In genomic region chr20:62115800-62116407, GRCh38 we compare ENCODE assay signal across 1 cellular context.
TF ChIP-seq lines count a peak whose summit lies in the region.
"Not testable (repeated sequence)": the region's sequence is repeated elsewhere in the genome, so short reads cannot be mapped to it uniquely, and the experiment has no call there.

No MANE protein-coding gene starts in this region.

TF ChIP-seq in HepG2, 621 proteins besides CTCF, POLR2A, EP300 and RAD21 (continued from another document and continues in another):
- TF ChIP-seq, protein P1, sequence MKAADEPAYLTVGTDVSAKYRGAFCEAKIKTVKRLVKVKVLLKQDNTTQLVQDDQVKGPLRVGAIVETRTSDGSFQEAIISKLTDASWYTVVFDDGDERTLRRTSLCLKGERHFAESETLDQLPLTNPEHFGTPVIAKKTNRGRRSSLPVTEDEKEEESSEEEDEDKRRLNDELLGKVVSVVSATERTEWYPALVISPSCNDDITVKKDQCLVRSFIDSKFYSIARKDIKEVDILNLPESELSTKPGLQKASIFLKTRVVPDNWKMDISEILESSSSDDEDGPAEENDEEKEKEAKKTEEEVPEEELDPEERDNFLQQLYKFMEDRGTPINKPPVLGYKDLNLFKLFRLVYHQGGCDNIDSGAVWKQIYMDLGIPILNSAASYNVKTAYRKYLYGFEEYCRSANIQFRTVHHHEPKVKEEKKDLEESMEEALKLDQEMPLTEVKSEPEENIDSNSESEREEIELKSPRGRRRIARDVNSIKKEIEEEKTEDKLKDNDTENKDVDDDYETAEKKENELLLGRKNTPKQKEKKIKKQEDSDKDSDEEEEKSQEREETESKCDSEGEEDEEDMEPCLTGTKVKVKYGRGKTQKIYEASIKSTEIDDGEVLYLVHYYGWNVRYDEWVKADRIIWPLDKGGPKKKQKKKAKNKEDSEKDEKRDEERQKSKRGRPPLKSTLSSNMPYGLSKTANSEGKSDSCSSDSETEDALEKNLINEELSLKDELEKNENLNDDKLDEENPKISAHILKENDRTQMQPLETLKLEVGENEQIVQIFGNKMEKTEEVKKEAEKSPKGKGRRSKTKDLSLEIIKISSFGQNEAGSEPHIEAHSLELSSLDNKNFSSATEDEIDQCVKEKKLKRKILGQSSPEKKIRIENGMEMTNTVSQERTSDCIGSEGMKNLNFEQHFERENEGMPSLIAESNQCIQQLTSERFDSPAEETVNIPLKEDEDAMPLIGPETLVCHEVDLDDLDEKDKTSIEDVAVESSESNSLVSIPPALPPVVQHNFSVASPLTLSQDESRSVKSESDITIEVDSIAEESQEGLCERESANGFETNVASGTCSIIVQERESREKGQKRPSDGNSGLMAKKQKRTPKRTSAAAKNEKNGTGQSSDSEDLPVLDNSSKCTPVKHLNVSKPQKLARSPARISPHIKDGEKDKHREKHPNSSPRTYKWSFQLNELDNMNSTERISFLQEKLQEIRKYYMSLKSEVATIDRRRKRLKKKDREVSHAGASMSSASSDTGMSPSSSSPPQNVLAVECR (CRISPR knock-in tag; IDR thresholded peaks at IDR 0.05; ENCODE audit: borderline replicate concordance) = peak; percentile 38; the same call in 1 of the 2 replicates
- peak; percentile 82 for TF ChIP-seq ZNF629 (CRISPR knock-in tag; conservative IDR thresholded peaks at IDR 0.05)
- peak; percentile 51; the same call in 1 of the 2 replicates for TF ChIP-seq BORCS8-MEF2B (CRISPR knock-in tag; IDR thresholded peaks at IDR 0.05)
- TF ChIP-seq, protein P2, sequence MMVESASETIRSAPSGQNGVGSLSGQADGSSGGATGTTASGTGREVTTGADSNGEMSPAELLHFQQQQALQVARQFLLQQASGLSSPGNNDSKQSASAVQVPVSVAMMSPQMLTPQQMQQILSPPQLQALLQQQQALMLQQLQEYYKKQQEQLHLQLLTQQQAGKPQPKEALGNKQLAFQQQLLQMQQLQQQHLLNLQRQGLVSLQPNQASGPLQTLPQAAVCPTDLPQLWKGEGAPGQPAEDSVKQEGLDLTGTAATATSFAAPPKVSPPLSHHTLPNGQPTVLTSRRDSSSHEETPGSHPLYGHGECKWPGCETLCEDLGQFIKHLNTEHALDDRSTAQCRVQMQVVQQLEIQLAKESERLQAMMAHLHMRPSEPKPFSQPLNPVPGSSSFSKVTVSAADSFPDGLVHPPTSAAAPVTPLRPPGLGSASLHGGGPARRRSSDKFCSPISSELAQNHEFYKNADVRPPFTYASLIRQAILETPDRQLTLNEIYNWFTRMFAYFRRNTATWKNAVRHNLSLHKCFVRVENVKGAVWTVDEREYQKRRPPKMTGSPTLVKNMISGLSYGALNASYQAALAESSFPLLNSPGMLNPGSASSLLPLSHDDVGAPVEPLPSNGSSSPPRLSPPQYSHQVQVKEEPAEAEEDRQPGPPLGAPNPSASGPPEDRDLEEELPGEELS (CRISPR knock-in tag; IDR thresholded peaks at IDR 0.05) = peak; percentile 54; the same call in 1 of the 2 replicates
- peak; percentile 68 for TF ChIP-seq MED1 (CRISPR knock-in tag; IDR thresholded peaks at IDR 0.05)
- peak; percentile 74 for TF ChIP-seq NR2F6 (IDR thresholded peaks at IDR 0.05)
- peak; percentile 86 for TF ChIP-seq NR2F6 (CRISPR knock-in tag; IDR thresholded peaks at IDR 0.05)
- TF ChIP-seq FOSL2 (CRISPR knock-in tag; IDR thresholded peaks at IDR 0.05) = peak; percentile 73
- TF ChIP-seq FOXA3 (CRISPR knock-in tag; IDR thresholded peaks at IDR 0.05) = peak; percentile 90
- 0 out of 2 replicates have a peak, but pooled peaks have one; percentile 34 for TF ChIP-seq MIXL1 (CRISPR knock-in tag; IDR thresholded peaks at IDR 0.05)
- peak; percentile 70; the same call in 1 of the 2 replicates for TF ChIP-seq GATAD2A (CRISPR knock-in tag; IDR thresholded peaks at IDR 0.05)
- peak; percentile 28; the same call in 1 of the 2 replicates for TF ChIP-seq THAP11 (CRISPR knock-in tag; IDR thresholded peaks at IDR 0.05)
- TF ChIP-seq GABPB1 (CRISPR knock-in tag; IDR thresholded peaks at IDR 0.05) = 0 out of 2 replicates have a peak, but pooled peaks have one; percentile 25
- peak; percentile 61; the same call in 1 of the 2 replicates for TF ChIP-seq PHF21A (CRISPR knock-in tag; IDR thresholded peaks at IDR 0.05)
- peak; percentile 52; the same call in 1 of the 2 replicates for TF ChIP-seq TBX2 (CRISPR knock-in tag; IDR thresholded peaks at IDR 0.05; ENCODE audit: borderline replicate concordance)
- TF ChIP-seq, protein P3, sequence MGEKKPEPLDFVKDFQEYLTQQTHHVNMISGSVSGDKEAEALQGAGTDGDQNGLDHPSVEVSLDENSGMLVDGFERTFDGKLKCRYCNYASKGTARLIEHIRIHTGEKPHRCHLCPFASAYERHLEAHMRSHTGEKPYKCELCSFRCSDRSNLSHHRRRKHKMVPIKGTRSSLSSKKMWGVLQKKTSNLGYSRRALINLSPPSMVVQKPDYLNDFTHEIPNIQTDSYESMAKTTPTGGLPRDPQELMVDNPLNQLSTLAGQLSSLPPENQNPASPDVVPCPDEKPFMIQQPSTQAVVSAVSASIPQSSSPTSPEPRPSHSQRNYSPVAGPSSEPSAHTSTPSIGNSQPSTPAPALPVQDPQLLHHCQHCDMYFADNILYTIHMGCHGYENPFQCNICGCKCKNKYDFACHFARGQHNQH (CRISPR knock-in tag; IDR thresholded peaks at IDR 0.05) = peak; percentile 45; the same call in 1 of the 2 replicates
- peak; percentile 56; the same call in 1 of the 2 replicates for TF ChIP-seq KDM2A (CRISPR knock-in tag; IDR thresholded peaks at IDR 0.05; ENCODE audit: borderline replicate concordance, low read depth)
- 0 out of 2 replicates have a peak, but pooled peaks have one; percentile 31 for TF ChIP-seq ELF3 (CRISPR knock-in tag; IDR thresholded peaks at IDR 0.05)
- peak; percentile 31; the same call in 1 of the 2 replicates for TF ChIP-seq GATAD1 (CRISPR knock-in tag; IDR thresholded peaks at IDR 0.05)
- TF ChIP-seq ZBTB7B (CRISPR knock-in tag; IDR thresholded peaks at IDR 0.05) = peak; percentile 58; the same call in 1 of the 2 replicates
- peak in 1 of 2 experiments; percentile 39; a peak in 3 of 4 replicates for TF ChIP-seq MAFK (conservative IDR thresholded peaks at IDR 0.05 in 1 of 2, IDR thresholded peaks at IDR 0.05 in 1 of 2; ENCODE audit: low read length in 2 of 2)
- TF ChIP-seq HOXA3 (CRISPR knock-in tag; IDR thresholded peaks at IDR 0.05) = peak; percentile 47; the same call in 1 of the 2 replicates
- peak; percentile 51; the same call in 1 of the 2 replicates for TF ChIP-seq ZNF644 (CRISPR knock-in tag; IDR thresholded peaks at IDR 0.05; ENCODE audit: low read depth)
- peak; percentile 15; the same call in 1 of the 2 replicates for TF ChIP-seq ZFX (CRISPR knock-in tag; IDR thresholded peaks at IDR 0.05; ENCODE audit: low read depth)
- TF ChIP-seq ZMYM3 (CRISPR knock-in tag; IDR thresholded peaks at IDR 0.05) = peak; percentile 95
- TF ChIP-seq SOX6, SOX13 (IDR thresholded peaks at IDR 0.05): not testable (repeated sequence)
- peak; percentile 59 for TF ChIP-seq SOX6 (CRISPR knock-in tag; IDR thresholded peaks at IDR 0.05)
- peak; percentile 79 for TF ChIP-seq SALL1 (CRISPR knock-in tag; IDR thresholded peaks at IDR 0.05)
- peak; percentile 35; the same call in 1 of the 2 replicates for TF ChIP-seq ZGPAT (CRISPR knock-in tag; IDR thresholded peaks at IDR 0.05)
- 0 out of 2 replicates have a peak, but pooled peaks have one; percentile 38 for TF ChIP-seq ZNF772 (CRISPR knock-in tag; IDR thresholded peaks at IDR 0.05)
- peak; percentile 60 for TF ChIP-seq TEAD3 (CRISPR knock-in tag; optimal IDR thresholded peaks at IDR 0.05; ENCODE audit: borderline replicate concordance)
- 0 out of 2 replicates have a peak, but pooled peaks have one; percentile 28 for TF ChIP-seq KAT8 (CRISPR knock-in tag; IDR thresholded peaks at IDR 0.05)
- TF ChIP-seq BCL6 (CRISPR knock-in tag; IDR thresholded peaks at IDR 0.05) = peak; percentile 52
- peak; percentile 54; the same call in 1 of the 2 replicates for TF ChIP-seq IRF2 (CRISPR knock-in tag; IDR thresholded peaks at IDR 0.05)
- TF ChIP-seq, protein P4, sequence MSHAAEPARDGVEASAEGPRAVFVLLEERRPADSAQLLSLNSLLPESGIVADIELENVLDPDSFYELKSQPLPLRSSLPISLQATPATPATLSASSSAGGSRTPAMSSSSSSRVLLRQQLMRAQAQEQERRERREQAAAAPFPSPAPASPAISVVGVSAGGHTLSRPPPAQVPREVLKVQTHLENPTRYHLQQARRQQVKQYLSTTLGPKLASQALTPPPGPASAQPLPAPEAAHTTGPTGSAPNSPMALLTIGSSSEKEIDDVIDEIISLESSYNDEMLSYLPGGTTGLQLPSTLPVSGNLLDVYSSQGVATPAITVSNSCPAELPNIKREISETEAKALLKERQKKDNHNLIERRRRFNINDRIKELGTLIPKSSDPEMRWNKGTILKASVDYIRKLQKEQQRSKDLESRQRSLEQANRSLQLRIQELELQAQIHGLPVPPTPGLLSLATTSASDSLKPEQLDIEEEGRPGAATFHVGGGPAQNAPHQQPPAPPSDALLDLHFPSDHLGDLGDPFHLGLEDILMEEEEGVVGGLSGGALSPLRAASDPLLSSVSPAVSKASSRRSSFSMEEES (CRISPR knock-in tag; IDR thresholded peaks at IDR 0.05) = 0 out of 2 replicates have a peak, but pooled peaks have one; percentile 36
- TF ChIP-seq NFKBIZ (CRISPR knock-in tag; IDR thresholded peaks at IDR 0.05) = 0 out of 2 replicates have a peak, but pooled peaks have one; percentile 33
- TF ChIP-seq THRA (CRISPR knock-in tag; IDR thresholded peaks at IDR 0.05; ENCODE audit: borderline replicate concordance) = peak; percentile 99
- TF ChIP-seq, protein P5, sequence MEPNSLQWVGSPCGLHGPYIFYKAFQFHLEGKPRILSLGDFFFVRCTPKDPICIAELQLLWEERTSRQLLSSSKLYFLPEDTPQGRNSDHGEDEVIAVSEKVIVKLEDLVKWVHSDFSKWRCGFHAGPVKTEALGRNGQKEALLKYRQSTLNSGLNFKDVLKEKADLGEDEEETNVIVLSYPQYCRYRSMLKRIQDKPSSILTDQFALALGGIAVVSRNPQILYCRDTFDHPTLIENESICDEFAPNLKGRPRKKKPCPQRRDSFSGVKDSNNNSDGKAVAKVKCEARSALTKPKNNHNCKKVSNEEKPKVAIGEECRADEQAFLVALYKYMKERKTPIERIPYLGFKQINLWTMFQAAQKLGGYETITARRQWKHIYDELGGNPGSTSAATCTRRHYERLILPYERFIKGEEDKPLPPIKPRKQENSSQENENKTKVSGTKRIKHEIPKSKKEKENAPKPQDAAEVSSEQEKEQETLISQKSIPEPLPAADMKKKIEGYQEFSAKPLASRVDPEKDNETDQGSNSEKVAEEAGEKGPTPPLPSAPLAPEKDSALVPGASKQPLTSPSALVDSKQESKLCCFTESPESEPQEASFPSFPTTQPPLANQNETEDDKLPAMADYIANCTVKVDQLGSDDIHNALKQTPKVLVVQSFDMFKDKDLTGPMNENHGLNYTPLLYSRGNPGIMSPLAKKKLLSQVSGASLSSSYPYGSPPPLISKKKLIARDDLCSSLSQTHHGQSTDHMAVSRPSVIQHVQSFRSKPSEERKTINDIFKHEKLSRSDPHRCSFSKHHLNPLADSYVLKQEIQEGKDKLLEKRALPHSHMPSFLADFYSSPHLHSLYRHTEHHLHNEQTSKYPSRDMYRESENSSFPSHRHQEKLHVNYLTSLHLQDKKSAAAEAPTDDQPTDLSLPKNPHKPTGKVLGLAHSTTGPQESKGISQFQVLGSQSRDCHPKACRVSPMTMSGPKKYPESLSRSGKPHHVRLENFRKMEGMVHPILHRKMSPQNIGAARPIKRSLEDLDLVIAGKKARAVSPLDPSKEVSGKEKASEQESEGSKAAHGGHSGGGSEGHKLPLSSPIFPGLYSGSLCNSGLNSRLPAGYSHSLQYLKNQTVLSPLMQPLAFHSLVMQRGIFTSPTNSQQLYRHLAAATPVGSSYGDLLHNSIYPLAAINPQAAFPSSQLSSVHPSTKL (CRISPR knock-in tag; IDR thresholded peaks at IDR 0.05) = peak; percentile 74
- peak; percentile 76; the same call in 1 of the 2 replicates for TF ChIP-seq FOXK1 (CRISPR knock-in tag; IDR thresholded peaks at IDR 0.05; ENCODE audit: borderline replicate concordance, low read depth)
- TF ChIP-seq RXRB (CRISPR knock-in tag; IDR thresholded peaks at IDR 0.05; ENCODE audit: borderline replicate concordance) = peak; percentile 98
- TF ChIP-seq SOX5 (CRISPR knock-in tag; IDR thresholded peaks at IDR 0.05; ENCODE audit: borderline replicate concordance) = peak; percentile 68; the same call in 1 of the 2 replicates
- peak; percentile 96 for TF ChIP-seq ZNF121 (CRISPR knock-in tag; IDR thresholded peaks at IDR 0.05)
- TF ChIP-seq ZMYM4 (CRISPR knock-in tag; IDR thresholded peaks at IDR 0.05) = peak; percentile 61
- TF ChIP-seq CBX5 (CRISPR knock-in tag; IDR thresholded peaks at IDR 0.05; ENCODE audit: borderline replicate concordance) = peak; percentile 48; the same call in 1 of the 2 replicates
- peak in 1 of 2 experiments; percentile 42; a peak in 1 of 4 replicates for TF ChIP-seq SOX13 (CRISPR knock-in tag; conservative IDR thresholded peaks at IDR 0.05 in 1 of 2, IDR thresholded peaks at IDR 0.05 in 1 of 2)
- peak; percentile 53 for TF ChIP-seq HDAC1 (CRISPR knock-in tag; IDR thresholded peaks at IDR 0.05)
- peak; percentile 91 for TF ChIP-seq ZMYM2 (CRISPR knock-in tag; IDR thresholded peaks at IDR 0.05)
- TF ChIP-seq KDM1A (CRISPR knock-in tag; IDR thresholded peaks at IDR 0.05) = peak; percentile 96
- TF ChIP-seq ZNF580 (CRISPR knock-in tag; IDR thresholded peaks at IDR 0.05; ENCODE audit: borderline replicate concordance, low read depth) = peak; percentile 48; the same call in 1 of the 2 replicates
